In the genomic region with DNA sequence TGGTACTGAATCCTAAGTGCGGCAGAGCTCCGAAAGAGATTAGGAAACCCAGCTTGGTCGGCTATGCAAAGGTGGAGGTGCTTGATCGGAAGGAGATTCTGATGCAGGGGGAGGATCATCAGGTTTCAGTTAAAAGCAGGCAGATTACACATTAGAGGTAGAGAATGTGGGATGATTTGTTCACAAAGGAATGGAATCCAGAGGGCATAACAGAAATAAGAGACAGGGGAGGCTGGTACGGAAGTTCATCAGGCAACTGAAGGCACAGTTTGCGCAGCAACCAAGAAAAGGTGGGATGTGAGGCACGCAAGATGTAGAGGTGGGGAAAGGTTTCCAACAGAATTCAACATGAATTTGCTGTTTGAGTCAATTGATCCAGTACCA, we compare ENCODE assay signal across 8 cellular contexts. TPM values are rescaled to one million over a fixed set of nuclear protein-coding genes. Genes with fewer than 3 reads are reported as not detected.
DNase-seq lines count a peak whose midpoint lies in the region; ATAC-seq and TF ChIP-seq lines count a peak whose summit lies in the region.

No MANE protein-coding gene starts in this region.

- intact Hi-C loops in left ventricle myocardium superior (cut with micrococcal nuclease) (no loop called here), posterior vena cava (cut with DNase I) (no loop called here)

- peak; percentile 6 for ATAC-seq in GM18499 (IDR thresholded peaks at IDR 0.05; ENCODE audit: insufficient read depth, unreplicated experiment)
- ATAC-seq in HG02642 (IDR thresholded peaks at IDR 0.05; ENCODE audit: poor library complexity, unreplicated experiment), result peak; percentile 7
- peak; percentile 10; the same call in 2 of the 3 replicates for ATAC-seq in SK-N-SH treated with all-trans-retinoic acid at 6 μM for 48 hours
- ATAC-seq in left ventricle myocardium superior, result peak; percentile 13

- H3K27me3 ChIP-seq in skeletal muscle tissue (ENCODE audit: control insufficient read depth in 3 of 3, insufficient read depth in 3 of 3, low read length in 3 of 3), result no peaks in the 10 kb centered on the region

- H3K4me3 ChIP-seq in skeletal muscle tissue (ENCODE audit: low read length in 3 of 3), result peak overlapping the region; percentile 92 to 99 (median 93)

- peaks cover 0 to 4% (median 0%) of the 10 kb centered on the region in 3 donors for H3K36me3 ChIP-seq in skeletal muscle tissue (ENCODE audit: control insufficient read depth in 3 of 3, insufficient read depth in 3 of 3, low read length in 3 of 3)

- H3K9ac ChIP-seq in skeletal muscle tissue (ENCODE audit: low read depth in 1 of 3, low read length in 3 of 3), result peak overlapping the region in 2 of 3 donors; percentile 92 to 98

- H3K27ac ChIP-seq in skeletal muscle tissue (ENCODE audit: low read depth, low read length), result peak overlapping the region; percentile 98

- H3K9me3 ChIP-seq in skeletal muscle tissue (ENCODE audit: control insufficient read depth in 3 of 3, low read length in 3 of 3), result no peaks in the 10 kb centered on the region

- peaks cover 4 to 14% (median 13%) of the 10 kb centered on the region in 3 donors for H3K4me1 ChIP-seq in skeletal muscle tissue (ENCODE audit: control insufficient read depth in 3 of 3, insufficient read depth in 3 of 3, low read length in 3 of 3)

- DNase-seq in left ventricle myocardium superior (no peak), AG08395 (ENCODE audit: low spot score) (no peak), posterior vena cava (ENCODE audit: low spot score) (no peak), NCI-H187 (lab: John Stamatoyannopoulos, UW) (no peak)

TF ChIP-seq in SK-N-SH treated with all-trans-retinoic acid at 6 μM for 48 hours, 23 proteins besides CTCF, POLR2A, EP300 and RAD21:
- no peak for TF ChIP-seq GLIS3 (CRISPR knock-in tag; IDR thresholded peaks at IDR 0.05)
- TF ChIP-seq, protein P1, sequence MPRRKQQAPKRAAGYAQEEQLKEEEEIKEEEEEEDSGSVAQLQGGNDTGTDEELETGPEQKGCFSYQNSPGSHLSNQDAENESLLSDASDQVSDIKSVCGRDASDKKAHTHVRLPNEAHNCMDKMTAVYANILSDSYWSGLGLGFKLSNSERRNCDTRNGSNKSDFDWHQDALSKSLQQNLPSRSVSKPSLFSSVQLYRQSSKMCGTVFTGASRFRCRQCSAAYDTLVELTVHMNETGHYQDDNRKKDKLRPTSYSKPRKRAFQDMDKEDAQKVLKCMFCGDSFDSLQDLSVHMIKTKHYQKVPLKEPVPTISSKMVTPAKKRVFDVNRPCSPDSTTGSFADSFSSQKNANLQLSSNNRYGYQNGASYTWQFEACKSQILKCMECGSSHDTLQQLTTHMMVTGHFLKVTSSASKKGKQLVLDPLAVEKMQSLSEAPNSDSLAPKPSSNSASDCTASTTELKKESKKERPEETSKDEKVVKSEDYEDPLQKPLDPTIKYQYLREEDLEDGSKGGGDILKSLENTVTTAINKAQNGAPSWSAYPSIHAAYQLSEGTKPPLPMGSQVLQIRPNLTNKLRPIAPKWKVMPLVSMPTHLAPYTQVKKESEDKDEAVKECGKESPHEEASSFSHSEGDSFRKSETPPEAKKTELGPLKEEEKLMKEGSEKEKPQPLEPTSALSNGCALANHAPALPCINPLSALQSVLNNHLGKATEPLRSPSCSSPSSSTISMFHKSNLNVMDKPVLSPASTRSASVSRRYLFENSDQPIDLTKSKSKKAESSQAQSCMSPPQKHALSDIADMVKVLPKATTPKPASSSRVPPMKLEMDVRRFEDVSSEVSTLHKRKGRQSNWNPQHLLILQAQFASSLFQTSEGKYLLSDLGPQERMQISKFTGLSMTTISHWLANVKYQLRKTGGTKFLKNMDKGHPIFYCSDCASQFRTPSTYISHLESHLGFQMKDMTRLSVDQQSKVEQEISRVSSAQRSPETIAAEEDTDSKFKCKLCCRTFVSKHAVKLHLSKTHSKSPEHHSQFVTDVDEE (CRISPR knock-in tag; IDR thresholded peaks at IDR 0.05), result no peak
- TF ChIP-seq, protein P2, sequence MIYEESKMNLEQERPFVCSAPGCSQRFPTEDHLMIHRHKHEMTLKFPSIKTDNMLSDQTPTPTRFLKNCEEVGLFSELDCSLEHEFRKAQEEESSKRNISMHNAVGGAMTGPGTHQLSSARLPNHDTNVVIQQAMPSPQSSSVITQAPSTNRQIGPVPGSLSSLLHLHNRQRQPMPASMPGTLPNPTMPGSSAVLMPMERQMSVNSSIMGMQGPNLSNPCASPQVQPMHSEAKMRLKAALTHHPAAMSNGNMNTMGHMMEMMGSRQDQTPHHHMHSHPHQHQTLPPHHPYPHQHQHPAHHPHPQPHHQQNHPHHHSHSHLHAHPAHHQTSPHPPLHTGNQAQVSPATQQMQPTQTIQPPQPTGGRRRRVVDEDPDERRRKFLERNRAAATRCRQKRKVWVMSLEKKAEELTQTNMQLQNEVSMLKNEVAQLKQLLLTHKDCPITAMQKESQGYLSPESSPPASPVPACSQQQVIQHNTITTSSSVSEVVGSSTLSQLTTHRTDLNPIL (CRISPR knock-in tag; IDR thresholded peaks at IDR 0.05; ENCODE audit: low read depth), result no peak

RNA-seq across cellular contexts. Expression of a gene that starts 0.4 kb away (rescaled TPM):
- total RNA-seq in left ventricle myocardium superior, result 160 TPM
- 22.4 TPM for total RNA-seq in skeletal muscle tissue
- 10 to 100 TPM; 27.9 to 38.9 TPM for total RNA-seq in posterior vena cava
